Comparison of ENCODE assay signal across 9 cellular contexts in genomic region chr16:74449470-74449869, GRCh38. TPM values are rescaled to one million over a fixed set of nuclear protein-coding genes. Genes with fewer than 3 reads are reported as not detected.
DNase-seq lines count a peak whose midpoint lies in the region; ATAC-seq, FAIRE-seq and TF ChIP-seq lines count a peak whose summit lies in the region.
"Had no signal": no experiment of that assay in that cellular context is flagged by ENCODE, and none has a peak within 500 bp of the region (broad histone marks: within the 10 kb centered on the region; RNA-seq: fewer than 3 reads in every experiment).

No MANE protein-coding gene starts in this region.

- no peak for TF ChIP-seq POLR2A in GM12891 (IDR thresholded peaks at IDR 0.05; ENCODE audit: low read depth, low read length)

- peaks cover 2% of the 10 kb centered on the region; the same call in 1 of the 2 replicates for H3K36me3 ChIP-seq in MG63
- H3K36me3 ChIP-seq in SJCRH30: no peaks in the 10 kb centered on the region

- no peaks in the 10 kb centered on the region for H3K4me1 ChIP-seq in SJCRH30

- H3K27ac ChIP-seq in epithelial cell of prostate (peak overlapping the region; percentile 95), SJCRH30 (no peak overlapping the region)

- H3K27ac Mint-ChIP-seq in nephron progenitor cell: peak overlapping the region; percentile 27

- H3K36me3 Mint-ChIP-seq in nephron progenitor cell (ENCODE audit: low read depth): peaks cover 59% of the 10 kb centered on the region

- no peak overlapping the region for H3K4me3 Mint-ChIP-seq in nephron progenitor cell

- H3K9me3 ChIP-seq in MG63 (no peaks in the 10 kb centered on the region), SJCRH30 (replicated peaks) (no peaks in the 10 kb centered on the region)
- H3K9me3 ChIP-seq: body of pancreas had no signal

- H3K27me3 ChIP-seq in MG63 (no peaks in the 10 kb centered on the region), SJCRH30 (no peaks in the 10 kb centered on the region)
- H3K27me3 ChIP-seq: body of pancreas had no signal

- H3K4me3 ChIP-seq in MG63: no peak overlapping the region
- H3K4me3 ChIP-seq in SJCRH30: no peak overlapping the region
- H3K4me3 ChIP-seq: body of pancreas had no signal

- H3K27me3 Mint-ChIP-seq in nephron progenitor cell (ENCODE audit: low read depth, poor library complexity): no peaks in the 10 kb centered on the region

- no peaks in the 10 kb centered on the region for H3K9me3 Mint-ChIP-seq in nephron progenitor cell

- FAIRE-seq in GM12891 (lab: Jason Lieb, UNC): no peak

- H3K4me1 Mint-ChIP-seq in nephron progenitor cell: peaks cover 9% of the 10 kb centered on the region

- DNase-seq in A172 (ENCODE audit: low spot score) (peak; percentile 85), MG63 (peak; percentile 63), epithelial cell of prostate (ENCODE audit: low read depth, low spot score) (no peak), nephron progenitor cell (no peak), OCI-M1 (lab: John Stamatoyannopoulos, UW) (no peak), SJCRH30 (no peak), GM12891 (ENCODE audit: insufficient read length, low spot score) (no peak)

- TF ChIP-seq CTCF in nephron progenitor cell (IDR thresholded peaks at IDR 0.05): no peak

- no peak for ATAC-seq in HG03439 (IDR thresholded peaks at IDR 0.05; ENCODE audit: unreplicated experiment)

TF ChIP-seq in GM12891, 5 proteins besides CTCF, POLR2A, EP300 and RAD21:
- TF ChIP-seq SPI1 (IDR thresholded peaks at IDR 0.05; ENCODE audit: low read depth, low read length) (no peak), POLR2AphosphoS5 (IDR thresholded peaks at IDR 0.05; ENCODE audit: low read depth, low read length) (no peak), PAX5 (IDR thresholded peaks at IDR 0.05; ENCODE audit: insufficient read depth, low read length, severe bottlenecking) (no peak)

RNA-seq across cellular contexts. Expression of gene CLEC18B, which starts 28.2 kb away (rescaled TPM):
- 0.45 and 1.9 TPM in 2 replicates for total RNA-seq in A172 (2014; rRNA removed; shearing (Covaris generic))
- not detected in 2 replicates for total RNA-seq in MG63 (2014; rRNA removed; shearing (Covaris generic); ENCODE audit: low replicate concordance)
- total RNA-seq in SJCRH30 (2014; rRNA removed; shearing (Covaris generic)): not detected in 2 replicates
- polyA plus RNA-seq in GM12891 (2012; ENCODE audit: low read depth, missing spikeins): not detected

Comparison
In these comparisons a context has a peak if more than half of its experiments do, and no peak if none do; other contexts are left out.
1. DNase-seq: peak in A172 (single experiment) and MG63 (single experiment); none in epithelial cell of prostate (single experiment), nephron progenitor cell (single experiment), OCI-M1 (single experiment), SJCRH30 (0 of 2) and GM12891 (single experiment).